ENCODE assay signal across 26 cellular contexts in the genomic region with DNA sequence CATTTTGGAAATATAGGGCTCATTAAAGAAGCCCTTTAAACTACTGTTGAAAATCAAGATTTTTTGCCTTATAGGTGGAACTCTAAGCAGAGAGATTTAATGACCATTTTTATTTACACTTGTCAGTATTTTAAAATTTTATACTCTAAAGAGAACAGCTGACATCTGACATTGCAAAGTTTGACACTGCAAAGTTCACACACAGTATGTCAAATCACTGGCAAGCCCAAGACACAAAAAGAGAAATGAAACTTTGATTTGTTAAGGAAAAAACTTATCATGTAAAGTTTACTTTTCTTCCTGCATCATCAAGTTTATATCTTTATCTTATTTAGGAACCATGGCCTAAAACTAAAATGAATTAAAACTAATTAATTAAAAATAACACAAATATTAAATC. TPM values are rescaled to one million over a fixed set of nuclear protein-coding genes. Genes with fewer than 3 reads are reported as not detected.
DNase-seq lines count a peak whose midpoint lies in the region; ATAC-seq, FAIRE-seq and TF ChIP-seq lines count a peak whose summit lies in the region.
"Had no signal": no experiment of that assay in that cellular context is flagged by ENCODE, and none has a peak within 500 bp of the region (broad histone marks: within the 10 kb centered on the region; RNA-seq: fewer than 3 reads in every experiment).

No MANE protein-coding gene starts in this region.

- H3K4me3 ChIP-seq in kidney (ENCODE audit: low read length in 2 of 2) = no peak overlapping the region
- no peak overlapping the region for H3K4me3 ChIP-seq in spleen
- H3K4me3 ChIP-seq: esophagus squamous epithelium, K562, right atrium auricular region, thoracic aorta had no signal

- TF ChIP-seq CTCF in kidney (IDR thresholded peaks at IDR 0.05; ENCODE audit: borderline replicate concordance, extremely low read depth, insufficient read depth) (no peak), spleen (IDR thresholded peaks at IDR 0.05 in 8 of 11, conservative IDR thresholded peaks at IDR 0.05 in 3 of 11) (no peak)

- DNase-seq in MV-4-11 (lab: John Stamatoyannopoulos, UW) = peak; percentile 38
- no peak for DNase-seq in kidney
- no peak for DNase-seq in spleen
- DNase-seq in COR-L47 (lab: John Stamatoyannopoulos, UW) = no peak
- DNase-seq in activated CD4-positive, alpha-beta T cell treated with anti-CD3 and anti-CD28 coated beads, Interleukin-2, amount 50 U/mL, for 4 hours = no peak
- DNase-seq: activated CD4-positive, alpha-beta memory T cell treated with anti-CD3 and anti-CD28 coated beads for 36 hours; activated naive CD4-positive, alpha-beta T cell treated with anti-CD3 and anti-CD28 coated beads, Interleukin-2, amount 10 ng/mL, durations not matched to agents 7 days and 5 days; activated T-cell treated with anti-CD3 and anti-CD28 coated beads, Interleukin-2, amount 50 U/mL, for 4 hours; anterior cingulate cortex; DND-41; effector CD8-positive, alpha-beta T cell; esophagus squamous epithelium; HCEC 1CT; NCI-H1092; NCI-H2081; NCI-H510A; Right ventricle myocardium superior; T-cell had no signal

- H3K4me1 ChIP-seq in kidney (ENCODE audit: control insufficient read depth in 1 of 2, insufficient read depth in 1 of 2, low read depth in 1 of 2, low read length in 2 of 2) (peaks cover 5 to 6% of the 10 kb centered on the region in 2 donors), spleen (peaks cover 0 to 24% (median 15%) of the 10 kb centered on the region in 6 donors)
- H3K4me1 ChIP-seq: right atrium auricular region had no signal

- FAIRE-seq in kidney (lab: Jason Lieb, UNC) = peak; percentile 87
- FAIRE-seq: GM19239 had no signal

- H3K9ac ChIP-seq in kidney (ENCODE audit: low read length in 2 of 2) = no peak overlapping the region

- no peaks in the 10 kb centered on the region for H3K27me3 ChIP-seq in spleen (replicated peaks in 1 of 7)
- H3K27me3 ChIP-seq: esophagus squamous epithelium, right atrium auricular region had no signal

- ATAC-seq in GM18511 (IDR thresholded peaks at IDR 0.05; ENCODE audit: unreplicated experiment) = peak; percentile 51
- ATAC-seq in GM18858 (IDR thresholded peaks at IDR 0.05; ENCODE audit: unreplicated experiment) = no peak
- ATAC-seq: activated T-cell treated with anti-CD3 and anti-CD28 coated beads, Interleukin-2, amount 50 U/mL, for 4 hours; K562; stimulated activated memory B cell treated with anti-CD40 and anti-IgM and Interleukin-4, amounts not matched to agents 10 μg/mL and 1 μg/mL and 100 μg/mL, for 72 hours; T-cell had no signal

- intact Hi-C loops in kidney (cut with DNase I) (no loop called here), spleen (cut with DNase I; ENCODE audit: low total_unique reads) (no loop called here)

- TF ChIP-seq POLR2A in spleen (IDR thresholded peaks at IDR 0.05) = no peak

- H3K36me3 ChIP-seq in kidney (ENCODE audit: control insufficient read depth in 1 of 2, insufficient read depth in 2 of 2, low read length in 2 of 2) = no peaks in the 10 kb centered on the region
- no peaks in the 10 kb centered on the region for H3K36me3 ChIP-seq in spleen
- H3K36me3 ChIP-seq: esophagus squamous epithelium, right atrium auricular region, thoracic aorta had no signal

- peak overlapping the region in 1 of 2 donors; percentile 28 for H3K27ac ChIP-seq in kidney (ENCODE audit: low read depth in 2 of 2, low read length in 2 of 2)
- peak overlapping the region in 6 of 8 donors; percentile 28 to 58 (median 54) for H3K27ac ChIP-seq in spleen
- H3K27ac ChIP-seq: esophagus squamous epithelium, HL-60, right atrium auricular region, thoracic aorta had no signal

- H3K9me3 ChIP-seq in kidney (ENCODE audit: control insufficient read depth in 1 of 2, low read length in 2 of 2) = no peaks in the 10 kb centered on the region
- H3K9me3 ChIP-seq in spleen = no peaks in the 10 kb centered on the region
- H3K9me3 ChIP-seq: esophagus squamous epithelium, right atrium auricular region, thoracic aorta had no signal

RNA-seq across cellular contexts. Expression of gene DPH6, which starts 40.1 kb away (rescaled TPM):
- 29.8 TPM for total RNA-seq in kidney
- polyA plus RNA-seq in kidney (ENCODE audit: insufficient read depth, low read depth, low replicate concordance) = 10.1 TPM
- total RNA-seq in spleen = 10 to 100 TPM; 12.4 to 26.9 (median 17.3) TPM
- 1 to 10 TPM; 4.0 to 5.6 (median 4.5) TPM for polyA plus RNA-seq in spleen
